1 cellular context compared by ENCODE assay signal in genomic region chr2:64626146-64626809, GRCh38.
TF ChIP-seq lines count a peak whose summit lies in the region.

No MANE protein-coding gene starts in this region.

TF ChIP-seq in SK-N-SH, 30 proteins besides CTCF, POLR2A, EP300 and RAD21 (continued from another document):
- TF ChIP-seq ZBTB33 (IDR thresholded peaks at IDR 0.05; ENCODE audit: borderline replicate concordance, low read depth) (no peak), TAF1 (IDR thresholded peaks at IDR 0.05; ENCODE audit: borderline replicate concordance, low read depth, low read length) (no peak), CHD2 (IDR thresholded peaks at IDR 0.05; ENCODE audit: low read length, partially characterized antibody) (no peak), IRF3 (IDR thresholded peaks at IDR 0.05; ENCODE audit: low read depth, low read length) (no peak)
